Comparison of ENCODE assay signal across 8 cellular contexts in genomic region chr5:95808686-95809413, GRCh38. TPM values are rescaled to one million over a fixed set of nuclear protein-coding genes. Genes with fewer than 3 reads are reported as not detected.
DNase-seq lines count a peak whose midpoint lies in the region; ATAC-seq and TF ChIP-seq lines count a peak whose summit lies in the region.

No MANE protein-coding gene starts in this region.

- H3K4me1 ChIP-seq in right atrium auricular region: peaks cover 0 to 53% of the 10 kb centered on the region in 2 donors

- H3K36me3 ChIP-seq in right atrium auricular region: peaks cover 4% of the 10 kb centered on the region

- no peaks in the 10 kb centered on the region for H3K27me3 ChIP-seq in right atrium auricular region

- H3K4me3 ChIP-seq in right atrium auricular region: peak overlapping the region in 1 of 2 donors; percentile 10

- ATAC-seq in GM18520 (IDR thresholded peaks at IDR 0.05; ENCODE audit: unreplicated experiment) (peak; percentile 99), HG02840 (IDR thresholded peaks at IDR 0.05; ENCODE audit: low FRiP score, unreplicated experiment) (peak; percentile 100)

- peak overlapping the region; percentile 80 to 91 for H3K27ac ChIP-seq in right atrium auricular region

- TF ChIP-seq CTCF in right atrium auricular region (IDR thresholded peaks at IDR 0.05): no peak

- peak; percentile 55 for DNase-seq in OCI-M1 (lab: John Stamatoyannopoulos, UW)
- peak; percentile 75 for DNase-seq in activated naive CD4-positive, alpha-beta T cell treated with Interleukin-2 at 50 U/mL for 16 hours
- DNase-seq in right atrium auricular region (ENCODE audit: low spot score): peak; percentile 83
- peak; percentile 68 for DNase-seq in stimulated activated CD4-positive, alpha-beta T cell treated with anti-CD3 and anti-CD28 coated beads, Interleukin-2, amount 100 ng/mL, for 4 hours (ENCODE audit: low read depth)
- no peak for DNase-seq in HUDEP-2 (lab: John Stamatoyannopoulos, UW; ENCODE audit: unreplicated experiment in 76 of 76)
- no peak for DNase-seq in NCI-H1417 treated with DMSO at 0.1 percent for 48 hours (lab: John Stamatoyannopoulos, UW)

- H3K9me3 ChIP-seq in right atrium auricular region: no peaks in the 10 kb centered on the region

RNA-seq across cellular contexts. Expression of gene GLRX, which starts 13.7 kb away (rescaled TPM):
- 100 to 1,000 TPM; 151 to 173 TPM for total RNA-seq in right atrium auricular region

Comparison
In these comparisons a context has a peak if more than half of its experiments do, and no peak if none do; other contexts are left out.
1. DNase-seq: peak in OCI-M1 (single experiment), activated naive CD4-positive, alpha-beta T cell treated with Interleukin-2 at 50 U/mL for 16 hours (single experiment), right atrium auricular region (single experiment) and stimulated activated CD4-positive, alpha-beta T cell treated with anti-CD3 and anti-CD28 coated beads, Interleukin-2, amount 100 ng/mL, for 4 hours (single experiment); none in HUDEP-2 (0 of 76) and NCI-H1417 treated with DMSO at 0.1 percent for 48 hours (single experiment).